Comparison of ENCODE assay signal across 28 cellular contexts in the genomic region with DNA sequence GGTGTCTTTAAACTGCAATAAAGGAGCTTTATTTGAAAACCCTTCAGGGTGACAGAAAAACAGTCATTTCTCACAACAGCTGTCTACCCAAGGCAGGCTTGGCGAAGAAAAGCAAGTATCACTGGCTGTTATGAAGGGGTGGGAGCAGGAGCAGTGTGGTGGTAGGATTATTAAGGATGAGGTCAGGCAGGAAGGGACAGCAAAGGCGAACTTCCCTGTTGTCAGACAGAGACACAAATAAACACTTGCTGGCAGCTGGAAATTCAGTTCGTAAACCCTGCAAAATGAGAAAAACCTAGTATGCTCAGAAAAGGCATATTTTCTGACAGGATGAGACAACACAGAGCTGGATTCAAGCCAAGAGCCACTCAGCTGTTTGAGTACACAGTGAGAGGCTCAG.
"Had no signal": no experiment of that assay in that cellular context is flagged by ENCODE, and none has a peak within 500 bp of the region (broad histone marks: within the 10 kb centered on the region; RNA-seq: fewer than 3 reads in every experiment).

No MANE protein-coding gene starts in this region.

- H3K4me1 ChIP-seq: adrenal gland, colonic mucosa, esophagus muscularis mucosa, gastrocnemius medialis, uterus had no signal

- H3K27ac ChIP-seq: adrenal gland, colonic mucosa, dorsolateral prefrontal cortex, esophagus muscularis mucosa, gastrocnemius medialis, right lobe of liver, uterus had no signal

- DNase-seq: activated B cell treated with CpG ODN at 0.5 μM for 24 hours; activated CD4-positive, alpha-beta T cell treated with anti-CD3 and anti-CD28 coated beads for 36 hours; activated CD4-positive, alpha-beta T cell treated with anti-CD3 and anti-CD28 coated beads, Interleukin-2, amount 50 U/mL, for 4 hours; activated CD8-positive, alpha-beta memory T cell treated with anti-CD3 and anti-CD28 coated beads for 24 hours; activated CD8-positive, alpha-beta memory T cell treated with anti-CD3 and anti-CD28 coated beads, Interleukin-2, amount 50 U/mL, for 4 hours; activated naive CD4-positive, alpha-beta T cell; activated T-cell treated with anti-CD3 and anti-CD28 coated beads, Interleukin-2, amount 50 U/mL, for 4 hours; adrenal gland; colonic mucosa; dorsolateral prefrontal cortex; gastrocnemius medialis; islet precursor cell; left colon; naive thymus-derived CD4-positive, alpha-beta T cell; posterior cingulate gyrus; right lobe of liver; small intestine; stimulated activated CD4-positive, alpha-beta T cell treated with anti-CD3 and anti-CD28 coated beads, Interleukin-15, amount 100 ng/mL, for 24 hours; stimulated activated naive B cell treated with anti-CD40 and anti-IgM and Interleukin-4, amounts not matched to agents 10 μg/mL and 1 μg/mL and 100 μg/mL, for 72 hours; trophoblast cell; uterus had no signal

- H3K4me3 ChIP-seq: adrenal gland, colonic mucosa, dorsolateral prefrontal cortex, esophagus muscularis mucosa, gastrocnemius medialis, right lobe of liver, uterus had no signal

- H3K36me3 Mint-ChIP-seq: activated naive CD8-positive, alpha-beta T cell; memory B cell; naive thymus-derived CD4-positive, alpha-beta T cell had no signal

- H3K27me3 ChIP-seq: adrenal gland, colonic mucosa, esophagus muscularis mucosa, gastrocnemius medialis, right lobe of liver, uterus had no signal

- H3K4me3 Mint-ChIP-seq: activated B cell treated with CpG ODN at 0.5 μM for 24 hours; activated CD4-positive, alpha-beta T cell treated with anti-CD3 and anti-CD28 coated beads for 36 hours; activated naive CD8-positive, alpha-beta T cell; activated T-cell treated with anti-CD3 and anti-CD28 coated beads, Interleukin-2, amount 50 U/mL, for 4 hours; central memory CD8-positive, alpha-beta T cell; memory B cell; naive thymus-derived CD4-positive, alpha-beta T cell; neural crest cell; stimulated activated naive B cell treated with anti-CD40 and anti-IgM and Interleukin-4, amounts not matched to agents 10 μg/mL and 1 μg/mL and 100 μg/mL, for 72 hours had no signal

- H3K27me3 Mint-ChIP-seq: activated B cell treated with CpG ODN at 0.5 μM for 24 hours; activated naive CD8-positive, alpha-beta T cell; central memory CD8-positive, alpha-beta T cell; memory B cell; naive thymus-derived CD4-positive, alpha-beta T cell; stimulated activated naive B cell treated with anti-CD40 and anti-IgM and Interleukin-4, amounts not matched to agents 10 μg/mL and 1 μg/mL and 100 μg/mL, for 72 hours had no signal

- ATAC-seq: activated CD4-positive, alpha-beta T cell treated with anti-CD3 and anti-CD28 coated beads for 36 hours; activated T-cell treated with anti-CD3 and anti-CD28 coated beads, Interleukin-2, amount 50 U/mL, for 4 hours; gastrocnemius medialis; left colon; naive thymus-derived CD4-positive, alpha-beta T cell; right lobe of liver; stimulated activated naive B cell treated with anti-CD40 and anti-IgM and Interleukin-4, amounts not matched to agents 10 μg/mL and 1 μg/mL and 100 μg/mL, for 72 hours had no signal

- H3K4me1 Mint-ChIP-seq: activated B cell treated with CpG ODN at 0.5 μM for 24 hours; activated CD4-positive, alpha-beta T cell treated with anti-CD3 and anti-CD28 coated beads for 36 hours; central memory CD8-positive, alpha-beta T cell; memory B cell; neural crest cell; stimulated activated naive B cell treated with anti-CD40 and anti-IgM and Interleukin-4, amounts not matched to agents 10 μg/mL and 1 μg/mL and 100 μg/mL, for 72 hours had no signal

- FAIRE-seq: astrocyte, small intestine had no signal

- H3K36me3 ChIP-seq: adrenal gland, colonic mucosa, esophagus muscularis mucosa, gastrocnemius medialis, right lobe of liver, uterus had no signal

- H3K27ac Mint-ChIP-seq: activated B cell treated with CpG ODN at 0.5 μM for 24 hours; activated CD4-positive, alpha-beta T cell treated with anti-CD3 and anti-CD28 coated beads for 36 hours; activated naive CD8-positive, alpha-beta T cell; activated T-helper 2 cell treated with anti-CD3 and anti-CD28 coated beads, Interferon-gamma antibody, Interleukin-2, Interleukin-4, amounts not matched to agents 10 μg/mL and 5 μg/mL and 100 μg/mL, durations not matched to agents 14 hours and 24 hours and 36 hours; memory B cell; naive thymus-derived CD4-positive, alpha-beta T cell; stimulated activated naive B cell treated with anti-CD40 and anti-IgM and Interleukin-4, amounts not matched to agents 10 μg/mL and 1 μg/mL and 100 μg/mL, for 72 hours had no signal

- H3K9me3 Mint-ChIP-seq: activated B cell treated with CpG ODN at 0.5 μM for 24 hours; activated T-cell treated with anti-CD3 and anti-CD28 coated beads, Interleukin-2, amount 50 U/mL, for 4 hours; activated T-helper 2 cell treated with anti-CD3 and anti-CD28 coated beads, Interferon-gamma antibody, Interleukin-2, Interleukin-4, amounts not matched to agents 10 μg/mL and 5 μg/mL and 100 μg/mL, durations not matched to agents 14 hours and 24 hours and 36 hours; central memory CD8-positive, alpha-beta T cell; neural crest cell had no signal

- H3K9me3 ChIP-seq: adrenal gland, colonic mucosa, esophagus muscularis mucosa, gastrocnemius medialis, right lobe of liver, uterus had no signal
